In genomic region chr6:168130683-168131371, GRCh38 we compare ENCODE assay signal across 22 cellular contexts. TPM values are rescaled to one million over a fixed set of nuclear protein-coding genes. Genes with fewer than 3 reads are reported as not detected.
DNase-seq lines count a peak whose midpoint lies in the region; ATAC-seq, FAIRE-seq and TF ChIP-seq lines count a peak whose summit lies in the region.
"Had no signal": no experiment of that assay in that cellular context is flagged by ENCODE, and none has a peak within 500 bp of the region (broad histone marks: within the 10 kb centered on the region; RNA-seq: fewer than 3 reads in every experiment).

No MANE protein-coding gene starts in this region.

- H3K9ac ChIP-seq in colonic mucosa (ENCODE audit: low read depth in 2 of 2, low read length in 2 of 2), result no peak overlapping the region

- FAIRE-seq in GM12892 (lab: Jason Lieb, UNC), result no peak
- FAIRE-seq: HTR-8/SVneo, K562 had no signal

- TF ChIP-seq POLR2A in GM12892 (IDR thresholded peaks at IDR 0.05; ENCODE audit: low read depth, low read length), result no peak

- no peaks in the 10 kb centered on the region for H3K4me1 Mint-ChIP-seq in activated CD8-positive, alpha-beta memory T cell treated with anti-CD3 and anti-CD28 coated beads, Interleukin-2, amount 10 ng/mL, durations not matched to agents 7 days and 5 days
- H3K4me1 Mint-ChIP-seq in type B pancreatic cell (ENCODE audit: unreplicated experiment), result peaks cover 16% of the 10 kb centered on the region

- CTCF ChIA-PET in activated CD8-positive, alpha-beta memory T cell treated with anti-CD3 and anti-CD28 coated beads, Interleukin-2, amount 10 ng/mL, durations not matched to agents 7 days and 5 days (lab: Charles Lee), result no interaction called here

- H3K9me3 Mint-ChIP-seq in activated CD8-positive, alpha-beta memory T cell treated with anti-CD3 and anti-CD28 coated beads, Interleukin-2, amount 10 ng/mL, durations not matched to agents 7 days and 5 days (ENCODE audit: low read depth), result no peaks in the 10 kb centered on the region
- H3K9me3 Mint-ChIP-seq in type B pancreatic cell, result no peaks in the 10 kb centered on the region

- DNase-seq in activated CD8-positive, alpha-beta memory T cell treated with anti-CD3 and anti-CD28 coated beads, Interleukin-2, amount 10 ng/mL, durations not matched to agents 7 days and 5 days, result peak; percentile 26
- DNase-seq in activated CD8-positive, alpha-beta memory T cell treated with anti-CD3 and anti-CD28 coated beads, Interleukin-2, amount 50 U/mL, for 4 hours, result no peak
- DNase-seq in colonic mucosa (peak; percentile 10), left lobe of liver (ENCODE audit: low spot score) (peak; percentile 35), type B pancreatic cell (ENCODE audit: extremely low spot score, unreplicated experiment) (no peak), NCI-H526 (lab: John Stamatoyannopoulos, UW) (no peak), NCI-H446 (lab: John Stamatoyannopoulos, UW) (no peak), GM12892 (ENCODE audit: insufficient read length) (no peak)
- DNase-seq: DMS153, EL, HCEC 1CT, NCI-H1048, NCI-H1694 treated with DMSO at 0.1 percent for 48 hours, SHP77 had no signal

- no peak overlapping the region for H3K4me3 ChIP-seq in colonic mucosa
- H3K4me3 ChIP-seq: K562, Peyer's patch had no signal

- H3K4me3 Mint-ChIP-seq in activated CD8-positive, alpha-beta memory T cell treated with anti-CD3 and anti-CD28 coated beads, Interleukin-2, amount 10 ng/mL, durations not matched to agents 7 days and 5 days, result no peak overlapping the region
- H3K4me3 Mint-ChIP-seq in type B pancreatic cell, result no peak overlapping the region

- TF ChIP-seq CTCF in colonic mucosa (IDR thresholded peaks at IDR 0.05) (no peak), type B pancreatic cell (conservative IDR thresholded peaks at IDR 0.05) (no peak)

- H3K27ac ChIP-seq in colonic mucosa, result no peak overlapping the region
- H3K27ac ChIP-seq: C4-2B, Peyer's patch had no signal

- H3K36me3 ChIP-seq in colonic mucosa, result no peaks in the 10 kb centered on the region
- H3K36me3 ChIP-seq: Peyer's patch had no signal

- no peak overlapping the region for H3K27ac Mint-ChIP-seq in activated CD8-positive, alpha-beta memory T cell treated with anti-CD3 and anti-CD28 coated beads, Interleukin-2, amount 10 ng/mL, durations not matched to agents 7 days and 5 days
- peak overlapping the region; percentile 20 for H3K27ac Mint-ChIP-seq in type B pancreatic cell

- H3K9me3 ChIP-seq in colonic mucosa, result no peaks in the 10 kb centered on the region
- H3K9me3 ChIP-seq: Peyer's patch had no signal

- intact Hi-C loops in colonic mucosa (cut with DNase I), result loop anchor here (5.0 kb wide), 1 partner anchor 69 kb away; no protein-coding TSS in a partner anchor

- H3K36me3 Mint-ChIP-seq in activated CD8-positive, alpha-beta memory T cell treated with anti-CD3 and anti-CD28 coated beads, Interleukin-2, amount 10 ng/mL, durations not matched to agents 7 days and 5 days, result no peaks in the 10 kb centered on the region
- H3K36me3 Mint-ChIP-seq in type B pancreatic cell, result no peaks in the 10 kb centered on the region

- H3K27me3 Mint-ChIP-seq in activated CD8-positive, alpha-beta memory T cell treated with anti-CD3 and anti-CD28 coated beads, Interleukin-2, amount 10 ng/mL, durations not matched to agents 7 days and 5 days, result peaks cover 25% of the 10 kb centered on the region
- peaks cover 23% of the 10 kb centered on the region for H3K27me3 Mint-ChIP-seq in type B pancreatic cell

- no peaks in the 10 kb centered on the region for H3K4me1 ChIP-seq in colonic mucosa

- ATAC-seq in activated CD8-positive, alpha-beta memory T cell treated with anti-CD3 and anti-CD28 coated beads, Interleukin-2, amount 10 ng/mL, durations not matched to agents 7 days and 5 days, result no peak
- ATAC-seq in left lobe of liver, result no peak
- ATAC-seq: K562, SK-N-SH treated with all-trans-retinoic acid at 6 μM for 48 hours had no signal

- no peaks in the 10 kb centered on the region for H3K27me3 ChIP-seq in colonic mucosa
- H3K27me3 ChIP-seq: Peyer's patch had no signal

RNA-seq across cellular contexts. Expression of gene FRMD1, which starts 51.8 kb away (rescaled TPM):
- total RNA-seq in activated CD8-positive, alpha-beta memory T cell treated with anti-CD3 and anti-CD28 coated beads, Interleukin-2, amount 10 ng/mL, durations not matched to agents 7 days and 5 days, result not detected
- total RNA-seq in colonic mucosa (10 to 100 TPM in 1 of 2 donors, 1 to 10 TPM in 1; 2.3 to 21.0 TPM), left lobe of liver (0.10 TPM), type B pancreatic cell (ENCODE audit: low replicate concordance) (0.17 and 0.33 TPM in 2 replicates)
- polyA plus RNA-seq in GM12892 (2012; ENCODE audit: missing spikeins), result not detected
- total RNA-seq: A172, M059J, NCI-H460 had no signal

Comparison
In these comparisons a context has a peak if more than half of its experiments do, and no peak if none do; other contexts are left out.
1. DNase-seq: peak in activated CD8-positive, alpha-beta memory T cell treated with anti-CD3 and anti-CD28 coated beads, Interleukin-2, amount 10 ng/mL, durations not matched to agents 7 days and 5 days (single experiment), colonic mucosa (single experiment) and left lobe of liver (single experiment); none in activated CD8-positive, alpha-beta memory T cell treated with anti-CD3 and anti-CD28 coated beads, Interleukin-2, amount 50 U/mL, for 4 hours (single experiment), type B pancreatic cell (single experiment), NCI-H526 (0 of 2), NCI-H446 (0 of 2) and GM12892 (single experiment).